In the genomic region with DNA sequence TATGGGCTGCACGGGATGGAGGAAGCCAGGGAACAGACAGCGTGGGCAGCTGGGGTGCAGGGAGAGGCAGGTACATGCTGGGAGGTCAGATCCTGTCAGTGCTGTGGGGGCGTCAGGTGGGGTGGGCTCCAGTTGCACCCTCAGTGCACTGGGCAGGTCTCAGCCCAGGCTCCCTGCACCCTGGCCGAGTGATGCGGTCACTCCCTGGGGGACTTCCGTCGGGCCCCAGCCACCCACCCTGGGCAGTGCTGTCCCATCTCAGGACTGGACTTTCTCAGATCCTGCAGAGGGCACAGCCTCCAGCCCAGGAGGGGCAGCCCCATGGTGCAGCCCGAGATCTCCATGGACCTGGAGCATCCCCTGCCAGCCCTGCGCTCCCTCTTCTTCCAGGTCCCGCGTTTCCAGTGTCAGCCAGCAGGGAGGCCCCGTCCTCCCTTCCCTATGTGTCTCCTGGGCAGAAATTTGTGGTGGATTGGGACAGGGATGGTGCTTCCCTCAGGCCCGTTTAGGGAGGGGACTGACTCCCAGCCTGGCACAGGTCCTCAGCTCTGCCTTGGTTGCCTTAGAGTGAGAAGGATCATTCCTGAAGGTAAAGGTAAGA, we compare ENCODE assay signal across 2 cellular contexts. TPM values are rescaled to one million over a fixed set of nuclear protein-coding genes. Genes with fewer than 3 reads are reported as not detected.
"Had no signal": no experiment of that assay in that cellular context is flagged by ENCODE, and none has a peak within 500 bp of the region (broad histone marks: within the 10 kb centered on the region; RNA-seq: fewer than 3 reads in every experiment).

No MANE protein-coding gene starts in this region.

RNA-seq across cellular contexts. Expression of gene SPATA31C2, which starts 10.5 kb away (rescaled TPM):
- total RNA-seq: G401, GM12878 had no signal
- polyA plus RNA-seq: GM12878 had no signal
